Comparison of ENCODE assay signal across 2 cellular contexts in the genomic region with DNA sequence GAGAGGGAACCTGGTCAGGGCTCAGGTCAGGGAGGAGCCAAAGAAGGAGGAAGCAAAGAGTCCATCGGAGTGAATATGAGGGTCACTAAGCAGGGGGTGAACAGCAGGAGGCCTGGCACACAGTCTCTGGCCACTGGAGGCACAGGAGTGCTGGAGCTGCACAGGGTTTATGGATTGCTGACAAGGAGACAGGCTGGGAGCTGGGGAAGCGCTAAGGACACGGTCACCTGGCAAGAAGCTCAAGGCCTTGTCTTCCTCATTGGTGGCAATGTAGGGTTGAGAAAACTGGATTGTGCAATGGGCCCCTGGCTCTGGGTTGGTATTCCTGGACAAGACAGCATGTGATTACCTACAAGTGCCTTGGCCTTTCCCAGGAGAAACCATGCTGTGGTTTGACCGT.
A peak's percentile ranks its signal among the peaks of the same experiment; 100 is the strongest.
TF ChIP-seq lines count a peak whose summit lies in the region.

No MANE protein-coding gene starts in this region.

TF ChIP-seq in HEK293, 187 proteins besides CTCF, POLR2A, EP300 and RAD21:
- peak; percentile 61 for TF ChIP-seq GLIS1 (tag by site-specific recombination; IDR thresholded peaks at IDR 0.05)
- no peak for TF ChIP-seq OVOL3 (tag by site-specific recombination; IDR thresholded peaks at IDR 0.05)
- TF ChIP-seq, protein P1, sequence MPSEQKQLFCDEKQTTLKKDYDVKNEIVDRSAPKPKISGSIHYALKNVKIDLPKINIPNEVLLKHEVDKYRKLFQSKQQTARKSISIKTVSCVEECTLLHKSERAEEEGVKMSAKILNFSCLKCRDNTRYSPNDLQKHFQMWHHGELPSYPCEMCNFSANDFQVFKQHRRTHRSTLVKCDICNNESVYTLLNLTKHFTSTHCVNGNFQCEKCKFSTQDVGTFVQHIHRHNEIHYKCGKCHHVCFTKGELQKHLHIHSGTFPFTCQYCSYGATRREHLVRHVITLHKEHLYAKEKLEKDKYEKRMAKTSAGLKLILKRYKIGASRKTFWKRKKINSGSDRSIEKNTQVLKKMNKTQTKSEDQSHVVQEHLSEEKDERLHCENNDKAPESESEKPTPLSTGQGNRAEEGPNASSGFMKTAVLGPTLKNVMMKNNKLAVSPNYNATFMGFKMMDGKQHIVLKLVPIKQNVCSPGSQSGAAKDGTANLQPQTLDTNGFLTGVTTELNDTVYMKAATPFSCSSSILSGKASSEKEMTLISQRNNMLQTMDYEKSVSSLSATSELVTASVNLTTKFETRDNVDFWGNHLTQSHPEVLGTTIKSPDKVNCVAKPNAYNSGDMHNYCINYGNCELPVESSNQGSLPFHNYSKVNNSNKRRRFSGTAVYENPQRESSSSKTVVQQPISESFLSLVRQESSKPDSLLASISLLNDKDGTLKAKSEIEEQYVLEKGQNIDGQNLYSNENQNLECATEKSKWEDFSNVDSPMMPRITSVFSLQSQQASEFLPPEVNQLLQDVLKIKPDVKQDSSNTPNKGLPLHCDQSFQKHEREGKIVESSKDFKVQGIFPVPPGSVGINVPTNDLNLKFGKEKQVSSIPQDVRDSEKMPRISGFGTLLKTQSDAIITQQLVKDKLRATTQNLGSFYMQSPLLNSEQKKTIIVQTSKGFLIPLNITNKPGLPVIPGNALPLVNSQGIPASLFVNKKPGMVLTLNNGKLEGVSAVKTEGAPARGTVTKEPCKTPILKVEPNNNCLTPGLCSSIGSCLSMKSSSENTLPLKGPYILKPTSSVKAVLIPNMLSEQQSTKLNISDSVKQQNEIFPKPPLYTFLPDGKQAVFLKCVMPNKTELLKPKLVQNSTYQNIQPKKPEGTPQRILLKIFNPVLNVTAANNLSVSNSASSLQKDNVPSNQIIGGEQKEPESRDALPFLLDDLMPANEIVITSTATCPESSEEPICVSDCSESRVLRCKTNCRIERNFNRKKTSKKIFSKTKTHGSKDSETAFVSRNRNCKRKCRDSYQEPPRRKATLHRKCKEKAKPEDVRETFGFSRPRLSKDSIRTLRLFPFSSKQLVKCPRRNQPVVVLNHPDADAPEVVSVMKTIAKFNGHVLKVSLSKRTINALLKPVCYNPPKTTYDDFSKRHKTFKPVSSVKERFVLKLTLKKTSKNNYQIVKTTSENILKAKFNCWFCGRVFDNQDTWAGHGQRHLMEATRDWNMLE (tag by site-specific recombination; conservative IDR thresholded peaks at IDR 0.05; ENCODE audit: low read depth) = no peak
- TF ChIP-seq, protein P2, sequence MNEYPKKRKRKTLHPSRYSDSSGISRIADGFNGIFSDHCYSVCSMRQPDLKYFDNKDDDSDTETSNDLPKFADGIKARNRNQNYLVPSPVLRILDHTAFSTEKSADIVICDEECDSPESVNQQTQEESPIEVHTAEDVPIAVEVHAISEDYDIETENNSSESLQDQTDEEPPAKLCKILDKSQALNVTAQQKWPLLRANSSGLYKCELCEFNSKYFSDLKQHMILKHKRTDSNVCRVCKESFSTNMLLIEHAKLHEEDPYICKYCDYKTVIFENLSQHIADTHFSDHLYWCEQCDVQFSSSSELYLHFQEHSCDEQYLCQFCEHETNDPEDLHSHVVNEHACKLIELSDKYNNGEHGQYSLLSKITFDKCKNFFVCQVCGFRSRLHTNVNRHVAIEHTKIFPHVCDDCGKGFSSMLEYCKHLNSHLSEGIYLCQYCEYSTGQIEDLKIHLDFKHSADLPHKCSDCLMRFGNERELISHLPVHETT (tag by site-specific recombination; IDR thresholded peaks at IDR 0.05) = no peak
- no peak for TF ChIP-seq HOXD13 (CRISPR knock-in tag; IDR thresholded peaks at IDR 0.05; ENCODE audit: borderline replicate concordance)
- TF ChIP-seq ZNF501 (tag by site-specific recombination; IDR thresholded peaks at IDR 0.05) = no peak
- TF ChIP-seq KLF1 (tag by site-specific recombination; IDR thresholded peaks at IDR 0.05) = no peak
- TF ChIP-seq, protein P3, sequence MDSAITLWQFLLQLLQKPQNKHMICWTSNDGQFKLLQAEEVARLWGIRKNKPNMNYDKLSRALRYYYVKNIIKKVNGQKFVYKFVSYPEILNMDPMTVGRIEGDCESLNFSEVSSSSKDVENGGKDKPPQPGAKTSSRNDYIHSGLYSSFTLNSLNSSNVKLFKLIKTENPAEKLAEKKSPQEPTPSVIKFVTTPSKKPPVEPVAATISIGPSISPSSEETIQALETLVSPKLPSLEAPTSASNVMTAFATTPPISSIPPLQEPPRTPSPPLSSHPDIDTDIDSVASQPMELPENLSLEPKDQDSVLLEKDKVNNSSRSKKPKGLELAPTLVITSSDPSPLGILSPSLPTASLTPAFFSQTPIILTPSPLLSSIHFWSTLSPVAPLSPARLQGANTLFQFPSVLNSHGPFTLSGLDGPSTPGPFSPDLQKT (IDR thresholded peaks at IDR 0.05; ENCODE audit: borderline replicate concordance, low read depth, low read length) = no peak
- no peak for TF ChIP-seq TRIM28 (IDR thresholded peaks at IDR 0.05; ENCODE audit: borderline replicate concordance, low read length)
- TF ChIP-seq ZNF366 (tag by site-specific recombination; conservative IDR thresholded peaks at IDR 0.05) = no peak
- TF ChIP-seq ZIC2 (tag by site-specific recombination; IDR thresholded peaks at IDR 0.05) = peak; percentile 63

TF ChIP-seq in HepG2, 621 proteins besides CTCF, POLR2A, EP300 and RAD21 (continues in another document):
- TF ChIP-seq, protein P4, sequence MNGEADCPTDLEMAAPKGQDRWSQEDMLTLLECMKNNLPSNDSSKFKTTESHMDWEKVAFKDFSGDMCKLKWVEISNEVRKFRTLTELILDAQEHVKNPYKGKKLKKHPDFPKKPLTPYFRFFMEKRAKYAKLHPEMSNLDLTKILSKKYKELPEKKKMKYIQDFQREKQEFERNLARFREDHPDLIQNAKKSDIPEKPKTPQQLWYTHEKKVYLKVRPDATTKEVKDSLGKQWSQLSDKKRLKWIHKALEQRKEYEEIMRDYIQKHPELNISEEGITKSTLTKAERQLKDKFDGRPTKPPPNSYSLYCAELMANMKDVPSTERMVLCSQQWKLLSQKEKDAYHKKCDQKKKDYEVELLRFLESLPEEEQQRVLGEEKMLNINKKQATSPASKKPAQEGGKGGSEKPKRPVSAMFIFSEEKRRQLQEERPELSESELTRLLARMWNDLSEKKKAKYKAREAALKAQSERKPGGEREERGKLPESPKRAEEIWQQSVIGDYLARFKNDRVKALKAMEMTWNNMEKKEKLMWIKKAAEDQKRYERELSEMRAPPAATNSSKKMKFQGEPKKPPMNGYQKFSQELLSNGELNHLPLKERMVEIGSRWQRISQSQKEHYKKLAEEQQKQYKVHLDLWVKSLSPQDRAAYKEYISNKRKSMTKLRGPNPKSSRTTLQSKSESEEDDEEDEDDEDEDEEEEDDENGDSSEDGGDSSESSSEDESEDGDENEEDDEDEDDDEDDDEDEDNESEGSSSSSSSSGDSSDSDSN (CRISPR knock-in tag; IDR thresholded peaks at IDR 0.05) = no peak
- TF ChIP-seq CEBPG (CRISPR knock-in tag; IDR thresholded peaks at IDR 0.05) = 0 out of 2 replicates have a peak, but pooled peaks have one; percentile 7
- TF ChIP-seq, protein P5, sequence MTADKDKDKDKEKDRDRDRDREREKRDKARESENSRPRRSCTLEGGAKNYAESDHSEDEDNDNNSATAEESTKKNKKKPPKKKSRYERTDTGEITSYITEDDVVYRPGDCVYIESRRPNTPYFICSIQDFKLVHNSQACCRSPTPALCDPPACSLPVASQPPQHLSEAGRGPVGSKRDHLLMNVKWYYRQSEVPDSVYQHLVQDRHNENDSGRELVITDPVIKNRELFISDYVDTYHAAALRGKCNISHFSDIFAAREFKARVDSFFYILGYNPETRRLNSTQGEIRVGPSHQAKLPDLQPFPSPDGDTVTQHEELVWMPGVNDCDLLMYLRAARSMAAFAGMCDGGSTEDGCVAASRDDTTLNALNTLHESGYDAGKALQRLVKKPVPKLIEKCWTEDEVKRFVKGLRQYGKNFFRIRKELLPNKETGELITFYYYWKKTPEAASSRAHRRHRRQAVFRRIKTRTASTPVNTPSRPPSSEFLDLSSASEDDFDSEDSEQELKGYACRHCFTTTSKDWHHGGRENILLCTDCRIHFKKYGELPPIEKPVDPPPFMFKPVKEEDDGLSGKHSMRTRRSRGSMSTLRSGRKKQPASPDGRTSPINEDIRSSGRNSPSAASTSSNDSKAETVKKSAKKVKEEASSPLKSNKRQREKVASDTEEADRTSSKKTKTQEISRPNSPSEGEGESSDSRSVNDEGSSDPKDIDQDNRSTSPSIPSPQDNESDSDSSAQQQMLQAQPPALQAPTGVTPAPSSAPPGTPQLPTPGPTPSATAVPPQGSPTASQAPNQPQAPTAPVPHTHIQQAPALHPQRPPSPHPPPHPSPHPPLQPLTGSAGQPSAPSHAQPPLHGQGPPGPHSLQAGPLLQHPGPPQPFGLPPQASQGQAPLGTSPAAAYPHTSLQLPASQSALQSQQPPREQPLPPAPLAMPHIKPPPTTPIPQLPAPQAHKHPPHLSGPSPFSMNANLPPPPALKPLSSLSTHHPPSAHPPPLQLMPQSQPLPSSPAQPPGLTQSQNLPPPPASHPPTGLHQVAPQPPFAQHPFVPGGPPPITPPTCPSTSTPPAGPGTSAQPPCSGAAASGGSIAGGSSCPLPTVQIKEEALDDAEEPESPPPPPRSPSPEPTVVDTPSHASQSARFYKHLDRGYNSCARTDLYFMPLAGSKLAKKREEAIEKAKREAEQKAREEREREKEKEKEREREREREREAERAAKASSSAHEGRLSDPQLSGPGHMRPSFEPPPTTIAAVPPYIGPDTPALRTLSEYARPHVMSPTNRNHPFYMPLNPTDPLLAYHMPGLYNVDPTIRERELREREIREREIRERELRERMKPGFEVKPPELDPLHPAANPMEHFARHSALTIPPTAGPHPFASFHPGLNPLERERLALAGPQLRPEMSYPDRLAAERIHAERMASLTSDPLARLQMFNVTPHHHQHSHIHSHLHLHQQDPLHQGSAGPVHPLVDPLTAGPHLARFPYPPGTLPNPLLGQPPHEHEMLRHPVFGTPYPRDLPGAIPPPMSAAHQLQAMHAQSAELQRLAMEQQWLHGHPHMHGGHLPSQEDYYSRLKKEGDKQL (CRISPR knock-in tag; IDR thresholded peaks at IDR 0.05; ENCODE audit: low read depth) = no peak
- peak; percentile 73 for TF ChIP-seq CEBPB (IDR thresholded peaks at IDR 0.05; ENCODE audit: borderline replicate concordance, low read depth, low read length)
- TF ChIP-seq ZNF615 (CRISPR knock-in tag; IDR thresholded peaks at IDR 0.05; ENCODE audit: borderline replicate concordance) = no peak
- peak; percentile 73 for TF ChIP-seq ZNF768 (CRISPR knock-in tag; IDR thresholded peaks at IDR 0.05)
- TF ChIP-seq ZNF670 (CRISPR knock-in tag; IDR thresholded peaks at IDR 0.05; ENCODE audit: borderline replicate concordance) = no peak
- no peak for TF ChIP-seq SPEN (CRISPR knock-in tag; IDR thresholded peaks at IDR 0.05; ENCODE audit: low read depth)
- TF ChIP-seq ATF7 (IDR thresholded peaks at IDR 0.05) = no peak
- no peak for TF ChIP-seq ATF7 (CRISPR knock-in tag; IDR thresholded peaks at IDR 0.05)
- TF ChIP-seq NFYC (CRISPR knock-in tag; IDR thresholded peaks at IDR 0.05) = no peak
- no peak for TF ChIP-seq MED1 (CRISPR knock-in tag; IDR thresholded peaks at IDR 0.05)
- TF ChIP-seq, protein P6, sequence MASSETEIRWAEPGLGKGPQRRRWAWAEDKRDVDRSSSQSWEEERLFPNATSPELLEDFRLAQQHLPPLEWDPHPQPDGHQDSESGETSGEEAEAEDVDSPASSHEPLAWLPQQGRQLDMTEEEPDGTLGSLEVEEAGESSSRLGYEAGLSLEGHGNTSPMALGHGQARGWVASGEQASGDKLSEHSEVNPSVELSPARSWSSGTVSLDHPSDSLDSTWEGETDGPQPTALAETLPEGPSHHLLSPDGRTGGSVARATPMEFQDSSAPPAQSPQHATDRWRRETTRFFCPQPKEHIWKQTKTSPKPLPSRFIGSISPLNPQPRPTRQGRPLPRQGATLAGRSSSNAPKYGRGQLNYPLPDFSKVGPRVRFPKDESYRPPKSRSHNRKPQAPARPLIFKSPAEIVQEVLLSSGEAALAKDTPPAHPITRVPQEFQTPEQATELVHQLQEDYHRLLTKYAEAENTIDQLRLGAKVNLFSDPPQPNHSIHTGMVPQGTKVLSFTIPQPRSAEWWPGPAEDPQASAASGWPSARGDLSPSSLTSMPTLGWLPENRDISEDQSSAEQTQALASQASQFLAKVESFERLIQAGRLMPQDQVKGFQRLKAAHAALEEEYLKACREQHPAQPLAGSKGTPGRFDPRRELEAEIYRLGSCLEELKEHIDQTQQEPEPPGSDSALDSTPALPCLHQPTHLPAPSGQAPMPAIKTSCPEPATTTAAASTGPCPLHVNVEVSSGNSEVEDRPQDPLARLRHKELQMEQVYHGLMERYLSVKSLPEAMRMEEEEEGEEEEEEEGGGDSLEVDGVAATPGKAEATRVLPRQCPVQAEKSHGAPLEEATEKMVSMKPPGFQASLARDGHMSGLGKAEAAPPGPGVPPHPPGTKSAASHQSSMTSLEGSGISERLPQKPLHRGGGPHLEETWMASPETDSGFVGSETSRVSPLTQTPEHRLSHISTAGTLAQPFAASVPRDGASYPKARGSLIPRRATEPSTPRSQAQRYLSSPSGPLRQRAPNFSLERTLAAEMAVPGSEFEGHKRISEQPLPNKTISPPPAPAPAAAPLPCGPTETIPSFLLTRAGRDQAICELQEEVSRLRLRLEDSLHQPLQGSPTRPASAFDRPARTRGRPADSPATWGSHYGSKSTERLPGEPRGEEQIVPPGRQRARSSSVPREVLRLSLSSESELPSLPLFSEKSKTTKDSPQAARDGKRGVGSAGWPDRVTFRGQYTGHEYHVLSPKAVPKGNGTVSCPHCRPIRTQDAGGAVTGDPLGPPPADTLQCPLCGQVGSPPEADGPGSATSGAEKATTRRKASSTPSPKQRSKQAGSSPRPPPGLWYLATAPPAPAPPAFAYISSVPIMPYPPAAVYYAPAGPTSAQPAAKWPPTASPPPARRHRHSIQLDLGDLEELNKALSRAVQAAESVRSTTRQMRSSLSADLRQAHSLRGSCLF (CRISPR knock-in tag; IDR thresholded peaks at IDR 0.05; ENCODE audit: borderline replicate concordance) = no peak
- TF ChIP-seq, protein P7, sequence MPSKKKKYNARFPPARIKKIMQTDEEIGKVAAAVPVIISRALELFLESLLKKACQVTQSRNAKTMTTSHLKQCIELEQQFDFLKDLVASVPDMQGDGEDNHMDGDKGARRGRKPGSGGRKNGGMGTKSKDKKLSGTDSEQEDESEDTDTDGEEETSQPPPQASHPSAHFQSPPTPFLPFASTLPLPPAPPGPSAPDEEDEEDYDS (CRISPR knock-in tag; IDR thresholded peaks at IDR 0.05) = no peak
- TF ChIP-seq, protein P8, sequence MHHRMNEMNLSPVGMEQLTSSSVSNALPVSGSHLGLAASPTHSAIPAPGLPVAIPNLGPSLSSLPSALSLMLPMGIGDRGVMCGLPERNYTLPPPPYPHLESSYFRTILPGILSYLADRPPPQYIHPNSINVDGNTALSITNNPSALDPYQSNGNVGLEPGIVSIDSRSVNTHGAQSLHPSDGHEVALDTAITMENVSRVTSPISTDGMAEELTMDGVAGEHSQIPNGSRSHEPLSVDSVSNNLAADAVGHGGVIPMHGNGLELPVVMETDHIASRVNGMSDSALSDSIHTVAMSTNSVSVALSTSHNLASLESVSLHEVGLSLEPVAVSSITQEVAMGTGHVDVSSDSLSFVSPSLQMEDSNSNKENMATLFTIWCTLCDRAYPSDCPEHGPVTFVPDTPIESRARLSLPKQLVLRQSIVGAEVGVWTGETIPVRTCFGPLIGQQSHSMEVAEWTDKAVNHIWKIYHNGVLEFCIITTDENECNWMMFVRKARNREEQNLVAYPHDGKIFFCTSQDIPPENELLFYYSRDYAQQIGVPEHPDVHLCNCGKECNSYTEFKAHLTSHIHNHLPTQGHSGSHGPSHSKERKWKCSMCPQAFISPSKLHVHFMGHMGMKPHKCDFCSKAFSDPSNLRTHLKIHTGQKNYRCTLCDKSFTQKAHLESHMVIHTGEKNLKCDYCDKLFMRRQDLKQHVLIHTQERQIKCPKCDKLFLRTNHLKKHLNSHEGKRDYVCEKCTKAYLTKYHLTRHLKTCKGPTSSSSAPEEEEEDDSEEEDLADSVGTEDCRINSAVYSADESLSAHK (CRISPR knock-in tag; IDR thresholded peaks at IDR 0.05; ENCODE audit: borderline replicate concordance) = no peak
- no peak for TF ChIP-seq KAT8 (CRISPR knock-in tag; IDR thresholded peaks at IDR 0.05)
- no peak for TF ChIP-seq ZNF552 (CRISPR knock-in tag; IDR thresholded peaks at IDR 0.05; ENCODE audit: borderline replicate concordance)
